Comparison of ENCODE assay signal across 20 cellular contexts in the genomic region with DNA sequence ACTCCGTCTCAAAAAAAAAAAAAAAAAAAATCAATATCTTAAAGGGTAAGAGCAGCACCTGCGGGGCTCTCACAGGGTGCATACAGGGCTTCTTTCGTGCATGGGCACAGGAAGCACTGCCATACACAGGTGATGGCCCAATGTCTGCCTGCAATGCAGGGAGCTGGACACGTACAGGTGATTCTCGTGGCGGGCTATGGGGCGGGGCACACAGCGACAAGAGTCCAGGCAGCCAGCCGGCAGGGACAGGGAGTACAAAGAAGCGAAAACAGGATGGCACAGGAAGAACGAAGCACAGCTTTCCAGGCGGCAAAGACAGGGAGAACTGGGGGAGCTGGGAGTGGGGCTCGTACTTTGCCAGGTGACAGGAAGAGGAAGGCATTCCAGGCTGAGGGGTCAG. TPM values are rescaled to one million over a fixed set of nuclear protein-coding genes. Genes with fewer than 3 reads are reported as not detected.
DNase-seq lines count a peak whose midpoint lies in the region; ATAC-seq and TF ChIP-seq lines count a peak whose summit lies in the region.
"Had no signal": no experiment of that assay in that cellular context is flagged by ENCODE, and none has a peak within 500 bp of the region (broad histone marks: within the 10 kb centered on the region; RNA-seq: fewer than 3 reads in every experiment).

No MANE protein-coding gene starts in this region.

- no peaks in the 10 kb centered on the region for H3K36me3 Mint-ChIP-seq in CD8-positive, alpha-beta T cell
- H3K36me3 Mint-ChIP-seq in GM23338 (ENCODE audit: low read depth) = peaks cover 6% of the 10 kb centered on the region; the same call in 2 of the 3 replicates
- H3K36me3 Mint-ChIP-seq in chondrocyte (ENCODE audit: low read depth) = no peaks in the 10 kb centered on the region
- H3K36me3 Mint-ChIP-seq in nephron progenitor cell (ENCODE audit: low read depth) = no peaks in the 10 kb centered on the region

- no peak overlapping the region for H3K27ac Mint-ChIP-seq in CD8-positive, alpha-beta T cell
- no peak overlapping the region for H3K27ac Mint-ChIP-seq in GM23338
- no peak overlapping the region for H3K27ac Mint-ChIP-seq in chondrocyte (ENCODE audit: unreplicated experiment)
- no peak overlapping the region for H3K27ac Mint-ChIP-seq in nephron progenitor cell

- H3K4me3 Mint-ChIP-seq in CD8-positive, alpha-beta T cell = peak overlapping the region; percentile 75
- peak overlapping the region; percentile 69 for H3K4me3 Mint-ChIP-seq in GM23338
- peak overlapping the region; percentile 50 for H3K4me3 Mint-ChIP-seq in chondrocyte (ENCODE audit: unreplicated experiment)
- peak overlapping the region; percentile 77 for H3K4me3 Mint-ChIP-seq in nephron progenitor cell

- no peaks in the 10 kb centered on the region for H3K9me3 ChIP-seq in CD8-positive, alpha-beta T cell (ENCODE audit: low read length)
- H3K9me3 ChIP-seq in mammary epithelial cell (replicated peaks; ENCODE audit: insufficient read depth, low read length) = no peaks in the 10 kb centered on the region
- H3K9me3 ChIP-seq: esophagus muscularis mucosa had no signal

- H3K79me2 ChIP-seq in GM23338 (replicated peaks; ENCODE audit: insufficient read depth) (0 out of 2 replicates have a peak, but pooled peaks cover 3% of the 10 kb centered on the region), mammary epithelial cell (ENCODE audit: insufficient read depth, low read length) (no peaks in the 10 kb centered on the region)
- H3K79me2 ChIP-seq: parathyroid adenoma had no signal

- H2AFZ ChIP-seq in GM23338 = no peak overlapping the region
- no peak overlapping the region for H2AFZ ChIP-seq in mammary epithelial cell (ENCODE audit: low read depth, low read length)
- H2AFZ ChIP-seq: parathyroid adenoma had no signal

- intact Hi-C loops in CD8-positive, alpha-beta T cell (cut with DNase I, micrococcal nuclease) = no loop called here
- intact Hi-C loops in mammary epithelial cell (cut with micrococcal nuclease) = no loop called here

- 0 out of 2 replicates have a peak, but pooled peaks cover 8% of the 10 kb centered on the region for H3F3A ChIP-seq in GM23338 (replicated peaks; ENCODE audit: low read depth)

- in situ Hi-C loops in mammary epithelial cell (cut with MboI; ENCODE audit: low sequenced_read_pairs in 2 of 2) = no loop called here

- no peaks in the 10 kb centered on the region for H4K20me1 ChIP-seq in GM23338 (replicated peaks; ENCODE audit: insufficient read depth)
- H4K20me1 ChIP-seq in mammary epithelial cell (ENCODE audit: insufficient read depth, low read length) = no peaks in the 10 kb centered on the region

- H3K27me3 ChIP-seq in CD8-positive, alpha-beta T cell (ENCODE audit: insufficient read depth, low read length) = peaks cover 6% of the 10 kb centered on the region
- H3K27me3 ChIP-seq in GM23338 (ENCODE audit: insufficient read depth) (peaks cover 17% of the 10 kb centered on the region; the same call in 1 of the 2 replicates), mammary epithelial cell (ENCODE audit: insufficient read depth, low read length) (no peaks in the 10 kb centered on the region)
- H3K27me3 ChIP-seq: brain microvascular endothelial cell had no signal

- H3K4me2 ChIP-seq in GM23338 = peak overlapping the region; percentile 74; the same call in 1 of the 2 replicates
- no peak overlapping the region for H3K4me2 ChIP-seq in mammary epithelial cell (ENCODE audit: insufficient read depth, low read depth, low read length)

- dilution Hi-C loops in mammary epithelial cell (cut with HindIII; ENCODE audit: low sequenced_read_pairs) = no loop called here

- no peak for ATAC-seq in CD8-positive, alpha-beta T cell
- no peak for ATAC-seq in GM23338
- ATAC-seq: Panc1 had no signal

- no peaks in the 10 kb centered on the region for H3K9me3 Mint-ChIP-seq in CD8-positive, alpha-beta T cell
- 0 out of 3 replicates have a peak, but pooled peaks cover 4% of the 10 kb centered on the region for H3K9me3 Mint-ChIP-seq in GM23338
- H3K9me3 Mint-ChIP-seq in chondrocyte (ENCODE audit: low read depth) = no peaks in the 10 kb centered on the region
- no peaks in the 10 kb centered on the region for H3K9me3 Mint-ChIP-seq in nephron progenitor cell

- H3K27me3 Mint-ChIP-seq in CD8-positive, alpha-beta T cell (ENCODE audit: low read depth) = peaks cover 28% of the 10 kb centered on the region
- H3K27me3 Mint-ChIP-seq in GM23338 (ENCODE audit: insufficient read depth, low read depth, poor library complexity) (peaks cover 16% of the 10 kb centered on the region), chondrocyte (ENCODE audit: low read depth) (peaks cover 3% of the 10 kb centered on the region), nephron progenitor cell (ENCODE audit: low read depth, poor library complexity) (peaks cover 33% of the 10 kb centered on the region)

- no peak overlapping the region for H3K4me3 ChIP-seq in CD8-positive, alpha-beta T cell (ENCODE audit: low read depth, low read length)
- no peak overlapping the region for H3K4me3 ChIP-seq in GM23338
- H3K4me3 ChIP-seq in mammary epithelial cell (replicated peaks in 1 of 3; ENCODE audit: insufficient read depth in 1 of 3, low read depth in 2 of 3, low read length in 3 of 3) = no peak overlapping the region
- H3K4me3 ChIP-seq: esophagus muscularis mucosa had no signal

- no peak for TF ChIP-seq CTCF in CD8-positive, alpha-beta T cell (IDR thresholded peaks at IDR 0.05)
- no peak for TF ChIP-seq CTCF in GM23338 (conservative IDR thresholded peaks at IDR 0.05; ENCODE audit: low read depth in 2 of 2)
- no peak for TF ChIP-seq CTCF in chondrocyte (IDR thresholded peaks at IDR 0.05)
- TF ChIP-seq CTCF in nephron progenitor cell (IDR thresholded peaks at IDR 0.05) = no peak
- no peak for TF ChIP-seq CTCF in mammary epithelial cell (conservative IDR thresholded peaks at IDR 0.05 in 1 of 2, IDR thresholded peaks at IDR 0.05 in 1 of 2; ENCODE audit: extremely low read depth in 1 of 2, insufficient read depth in 1 of 2, low read depth in 1 of 2, low read length in 2 of 2)

- no peak overlapping the region for H3K9ac ChIP-seq in mammary epithelial cell (ENCODE audit: insufficient read depth, low read length)
- H3K9ac ChIP-seq: parathyroid adenoma had no signal

- POLR2A ChIA-PET in CD8-positive, alpha-beta T cell (lab: Charles Lee) = interaction anchor here (1.2 kb wide), 1 partner anchor 8 kb away, joined by 3 read pairs; no protein-coding TSS in a partner anchor

- BruUV-seq in mammary epithelial cell (replicated peaks; lab: Mats Ljungman, UMichigan) = no TSS peak

- CTCF ChIA-PET in CD8-positive, alpha-beta T cell (lab: Charles Lee) = interaction anchor here (0.6 to 1.3 kb wide), 2 partner anchors 11 to 19 kb away, joined by 3 to 4 read pairs; no protein-coding TSS in a partner anchor
- CTCF ChIA-PET in mammary epithelial cell (lab: Charles Lee; ENCODE audit: low non-redundant PET) = no interaction called here

- H3K4me1 ChIP-seq in CD8-positive, alpha-beta T cell (ENCODE audit: insufficient read depth, low read length) = peaks cover 4% of the 10 kb centered on the region
- peaks cover 11% of the 10 kb centered on the region for H3K4me1 ChIP-seq in GM23338 (ENCODE audit: insufficient read depth)
- peaks cover 3% of the 10 kb centered on the region for H3K4me1 ChIP-seq in mammary epithelial cell (ENCODE audit: insufficient read depth, low read length)
- H3K4me1 ChIP-seq: parathyroid adenoma had no signal

- H3K36me3 ChIP-seq in CD8-positive, alpha-beta T cell (ENCODE audit: insufficient read depth, low read length) = no peaks in the 10 kb centered on the region
- H3K36me3 ChIP-seq in GM23338 (ENCODE audit: insufficient read depth) (no peaks in the 10 kb centered on the region), mammary epithelial cell (ENCODE audit: insufficient read depth, low read length) (no peaks in the 10 kb centered on the region)
- H3K36me3 ChIP-seq: brain microvascular endothelial cell, esophagus muscularis mucosa, WERI-Rb-1 had no signal

- no peaks in the 10 kb centered on the region for H3K9me2 ChIP-seq in GM23338 (ENCODE audit: insufficient read depth)

- WGBS in mammary epithelial cell (ENCODE audit: low coverage, missing lambda C conversion rate) = 89% methylated on average over 11 of the region's 13 CpGs

- DNase-seq in CD8-positive, alpha-beta T cell = no peak
- DNase-seq in GM23338 (ENCODE audit: low spot score) (no peak), chondrocyte (ENCODE audit: low spot score) (no peak), nephron progenitor cell (no peak), NCI-H2029 treated with DMSO at 0.1 percent for 48 hours (lab: John Stamatoyannopoulos, UW) (no peak), NCI-H1436 treated with DMSO at 0.1 percent for 48 hours (lab: John Stamatoyannopoulos, UW) (no peak), mammary epithelial cell (no peak)
- DNase-seq: brain microvascular endothelial cell, DMS79 treated with DMSO at 0.1 percent for 48 hours, dorsolateral prefrontal cortex, islet precursor cell, MM.1S, NCI-H2081, NCI-H526 treated with DMSO at 0.1 percent for 48 hours, trophoblast cell, WERI-Rb-1 had no signal

- H3K27ac ChIP-seq in CD8-positive, alpha-beta T cell (ENCODE audit: low read depth, low read length) = no peak overlapping the region
- H3K27ac ChIP-seq in GM23338 (ENCODE audit: low read depth) = no peak overlapping the region
- no peak overlapping the region for H3K27ac ChIP-seq in mammary epithelial cell (ENCODE audit: insufficient read depth, low read depth, low read length)
- H3K27ac ChIP-seq: brain microvascular endothelial cell, dorsolateral prefrontal cortex, esophagus muscularis mucosa, parathyroid adenoma, WERI-Rb-1 had no signal

- H3K4me1 Mint-ChIP-seq in CD8-positive, alpha-beta T cell (ENCODE audit: low read depth) = peaks cover 7% of the 10 kb centered on the region
- H3K4me1 Mint-ChIP-seq in GM23338 (peaks cover 9% of the 10 kb centered on the region), chondrocyte (ENCODE audit: low read depth) (peaks cover 6% of the 10 kb centered on the region), nephron progenitor cell (peaks cover 26% of the 10 kb centered on the region)

RNA-seq across cellular contexts. Expression of gene KIF17, which starts 1.6 kb away (rescaled TPM):
- total RNA-seq in CD8-positive, alpha-beta T cell = not detected
- total RNA-seq in GM23338 (2014; rRNA removed; shearing (Covaris generic)) = 13.3 and 18.6 TPM in 2 replicates
- polyA plus RNA-seq in GM23338 (2016; fragmentation: Nextera tagmentation; extraction: Ambion mirVana) (5.9 and 7.4 TPM in 2 replicates), mammary epithelial cell (0.41 TPM)
- total RNA-seq in chondrocyte (0.51 to 1.3 TPM (median 0.95 TPM) in 3 replicates), mammary epithelial cell (under 1 TPM; 0.83 to 0.99 TPM)
- polyA minus RNA-seq in mammary epithelial cell = not detected
- total RNA-seq: activated CD8-positive, alpha-beta memory T cell treated with anti-CD3 and anti-CD28 coated beads for 36 hours had no signal

RNA-seq across cellular contexts. Expression of gene SH2D5, which starts 16.3 kb away (rescaled TPM):
- total RNA-seq in CD8-positive, alpha-beta T cell = not detected
- total RNA-seq in GM23338 (2014; rRNA removed; shearing (Covaris generic)) = 24.8 and 29.2 TPM in 2 replicates
- 4.6 and 5.0 TPM in 2 replicates for polyA plus RNA-seq in GM23338 (2016; fragmentation: Nextera tagmentation; extraction: Ambion mirVana)
- 0.15 to 1.1 TPM (median 0.75 TPM) in 3 replicates for total RNA-seq in chondrocyte
- 10 to 100 TPM; 13.2 to 65.3 TPM for total RNA-seq in mammary epithelial cell
- 20.7 TPM for polyA plus RNA-seq in mammary epithelial cell
- polyA minus RNA-seq in mammary epithelial cell = 21.3 TPM

RNA-seq across cellular contexts. Expression of gene DDOST, which starts 55.1 kb away (rescaled TPM):
- 100 to 1,000 TPM in 1 of 2 experiments, 10 to 100 TPM in 1; 97.5 to 114 TPM for total RNA-seq in CD8-positive, alpha-beta T cell
- total RNA-seq in GM23338 (2014; rRNA removed; shearing (Covaris generic)) = 242 and 270 TPM in 2 replicates
- 145 and 151 TPM in 2 replicates for polyA plus RNA-seq in GM23338 (2016; fragmentation: Nextera tagmentation; extraction: Ambion mirVana)
- 214 to 232 TPM (median 223 TPM) in 3 replicates for total RNA-seq in chondrocyte
- total RNA-seq in mammary epithelial cell = 100 to 1,000 TPM; 181 to 238 TPM
- polyA plus RNA-seq in mammary epithelial cell = 320 TPM
- 162 TPM for polyA minus RNA-seq in mammary epithelial cell
